In the genomic region with DNA sequence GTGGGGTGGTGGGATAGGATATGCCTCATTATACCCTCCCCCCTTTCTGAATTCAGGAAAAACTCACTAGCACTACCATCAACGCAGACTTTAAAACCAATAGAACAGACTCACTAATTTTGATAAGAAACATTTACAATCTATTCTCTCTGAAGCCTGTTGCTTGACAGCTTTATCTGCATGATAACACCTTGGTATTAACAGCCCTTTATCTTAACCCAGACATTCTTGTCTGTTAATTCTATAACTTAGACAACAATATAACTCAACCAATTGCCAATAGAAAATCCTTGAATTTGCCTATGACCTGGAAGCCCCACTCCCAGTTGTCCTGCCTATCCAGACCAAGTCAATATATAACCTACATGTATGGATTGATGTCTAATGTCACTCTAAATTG, we compare ENCODE assay signal across 26 cellular contexts. TPM values are rescaled to one million over a fixed set of nuclear protein-coding genes. Genes with fewer than 3 reads are reported as not detected.
"Had no signal": no experiment of that assay in that cellular context is flagged by ENCODE, and none has a peak within 500 bp of the region (broad histone marks: within the 10 kb centered on the region; RNA-seq: fewer than 3 reads in every experiment).

No MANE protein-coding gene starts in this region.

- H3K36me3 ChIP-seq: heart left ventricle, tibial nerve, upper lobe of right lung, vagina had no signal

- H3K27ac Mint-ChIP-seq: naive thymus-derived CD8-positive, alpha-beta T cell; stimulated activated naive B cell treated with anti-CD40 and anti-IgM and Interleukin-4, amounts not matched to agents 10 μg/mL and 1 μg/mL and 100 μg/mL, for 72 hours; stimulated activated naive CD8-positive, alpha-beta T cell treated with anti-CD3 and anti-CD28 coated beads, Interleukin-15, amount 100 ng/mL, for 72 hours had no signal

- H3K4me3 ChIP-seq: heart left ventricle, psoas muscle, testis, tibial nerve, upper lobe of right lung, vagina had no signal

- ATAC-seq: esophagus mucosa; heart left ventricle; naive thymus-derived CD8-positive, alpha-beta T cell; psoas muscle; sciatic nerve; stimulated activated naive B cell treated with anti-CD40 and anti-IgM and Interleukin-4, amounts not matched to agents 10 μg/mL and 1 μg/mL and 100 μg/mL, for 72 hours; stimulated activated naive CD8-positive, alpha-beta T cell treated with anti-CD3 and anti-CD28 coated beads, Interleukin-15, amount 100 ng/mL, for 72 hours; upper lobe of right lung had no signal

- H3K79me2 ChIP-seq: parathyroid adenoma had no signal

- H3K4me3 Mint-ChIP-seq: naive thymus-derived CD8-positive, alpha-beta T cell; neural crest cell; stimulated activated naive B cell treated with anti-CD40 and anti-IgM and Interleukin-4, amounts not matched to agents 10 μg/mL and 1 μg/mL and 100 μg/mL, for 72 hours; stimulated activated naive CD8-positive, alpha-beta T cell treated with anti-CD3 and anti-CD28 coated beads, Interleukin-15, amount 100 ng/mL, for 72 hours had no signal

- H3K4me1 ChIP-seq: heart left ventricle, parathyroid adenoma, psoas muscle, testis, tibial nerve, upper lobe of right lung, vagina had no signal

- DNase-seq: dermis blood vessel endothelial cell; heart left ventricle; hypothalamus; kidney glomerular epithelial cell; naive thymus-derived CD8-positive, alpha-beta T cell; psoas muscle; retina; stimulated activated CD4-positive, alpha-beta T cell treated with anti-CD3 and anti-CD28 coated beads, Interleukin-2, amount 100 ng/mL, for 24 hours; stimulated activated CD4-positive, alpha-beta T cell treated with anti-CD3 and anti-CD28 coated beads, Interleukin-4, amount 100 ng/mL, for 4 hours; stimulated activated naive B cell treated with anti-CD40 and anti-IgM and Interleukin-4, amounts not matched to agents 10 μg/mL and 1 μg/mL and 100 μg/mL, for 72 hours; stimulated activated naive CD8-positive, alpha-beta T cell treated with anti-CD3 and anti-CD28 coated beads, Interleukin-15, amount 100 ng/mL, for 72 hours; testis; upper lobe of right lung had no signal

- H3K27ac ChIP-seq: heart left ventricle, parathyroid adenoma, psoas muscle, testis, tibial nerve, upper lobe of right lung, vagina had no signal

- H3K27me3 Mint-ChIP-seq: naive thymus-derived CD8-positive, alpha-beta T cell; stimulated activated naive B cell treated with anti-CD40 and anti-IgM and Interleukin-4, amounts not matched to agents 10 μg/mL and 1 μg/mL and 100 μg/mL, for 72 hours; stimulated activated naive CD8-positive, alpha-beta T cell treated with anti-CD3 and anti-CD28 coated beads, Interleukin-15, amount 100 ng/mL, for 72 hours had no signal

- H3K4me1 Mint-ChIP-seq: naive thymus-derived CD8-positive, alpha-beta T cell; neural crest cell; stimulated activated naive B cell treated with anti-CD40 and anti-IgM and Interleukin-4, amounts not matched to agents 10 μg/mL and 1 μg/mL and 100 μg/mL, for 72 hours; stimulated activated naive CD8-positive, alpha-beta T cell treated with anti-CD3 and anti-CD28 coated beads, Interleukin-15, amount 100 ng/mL, for 72 hours had no signal

- H3K9me3 ChIP-seq: psoas muscle, testis, tibial nerve, upper lobe of right lung, vagina had no signal

- H3K27me3 ChIP-seq: heart left ventricle, testis, tibial nerve, upper lobe of right lung, vagina had no signal

- H3K9me3 Mint-ChIP-seq: stimulated activated naive B cell treated with anti-CD40 and anti-IgM and Interleukin-4, amounts not matched to agents 10 μg/mL and 1 μg/mL and 100 μg/mL, for 72 hours had no signal

- H2AFZ ChIP-seq: parathyroid adenoma had no signal

- H3K36me3 Mint-ChIP-seq: naive thymus-derived CD8-positive, alpha-beta T cell; stimulated activated naive B cell treated with anti-CD40 and anti-IgM and Interleukin-4, amounts not matched to agents 10 μg/mL and 1 μg/mL and 100 μg/mL, for 72 hours had no signal

RNA-seq across cellular contexts. Expression of gene UGT2A3, which starts 1.5 kb away (rescaled TPM):
- total RNA-seq: esophagus mucosa; fibroblast of lung; frontal cortex; glomerular endothelial cell; heart left ventricle; lung microvascular endothelial cell; mononuclear cell; naive thymus-derived CD8-positive, alpha-beta T cell; neural crest cell; psoas muscle; sciatic nerve; skeletal muscle tissue; subcutaneous adipose tissue; testis; tibial nerve; upper lobe of right lung; vagina had no signal
- polyA plus RNA-seq: fibroblast of lung; heart left ventricle; naive thymus-derived CD8-positive, alpha-beta T cell had no signal
